Comparison of ENCODE assay signal across 13 cellular contexts in genomic region chr19:16262618-16263017, GRCh38.
DNase-seq lines count a peak whose midpoint lies in the region; ATAC-seq and TF ChIP-seq lines count a peak whose summit lies in the region.
"Had no signal": no experiment of that assay in that cellular context is flagged by ENCODE, and none has a peak within 500 bp of the region (broad histone marks: within the 10 kb centered on the region; RNA-seq: fewer than 3 reads in every experiment).

No MANE protein-coding gene starts in this region.

- H3K4me3 Mint-ChIP-seq in CD4-positive, alpha-beta memory T cell = peak overlapping the region; percentile 73 to 86 (median 80)
- H3K4me3 Mint-ChIP-seq in mesothelial cell of epicardium = no peak overlapping the region
- H3K4me3 Mint-ChIP-seq: neural progenitor cell; stimulated activated naive CD8-positive, alpha-beta T cell treated with anti-CD3 and anti-CD28 coated beads, Interleukin-15, Interleukin-2, amounts not matched to agents 100 ng/mL and 50 ng/mL, for 24 hours had no signal

- no peaks in the 10 kb centered on the region for H4K20me1 ChIP-seq in smooth muscle cell (ENCODE audit: low read depth)

- DNase-seq in CD4-positive, alpha-beta memory T cell = no peak
- DNase-seq in amniotic epithelial cell (ENCODE audit: low read depth) (peak; percentile 97), mesothelial cell of epicardium (ENCODE audit: low spot score in 2 of 2, unreplicated experiment in 2 of 2) (peak in 1 of 2 experiments; percentile 48), smooth muscle cell (lab: John Stamatoyannopoulos, UW; ENCODE audit: unreplicated experiment) (no peak)
- DNase-seq in stimulated activated CD4-positive, alpha-beta T cell treated with anti-CD3 and anti-CD28 coated beads, Interleukin-2, amount 100 ng/mL, for 48 hours = no peak
- DNase-seq: activated CD8-positive, alpha-beta memory T cell treated with anti-CD3 and anti-CD28 coated beads, Interleukin-2, amount 50 U/mL, for 48 hours; EL; NCI-H1048 had no signal

- H3K4me2 ChIP-seq in smooth muscle cell = no peak overlapping the region
- H3K4me2 ChIP-seq: neural progenitor cell had no signal

- H3K27ac Mint-ChIP-seq in CD4-positive, alpha-beta memory T cell = peak overlapping the region; percentile 66 to 92 (median 85)
- H3K27ac Mint-ChIP-seq in mesothelial cell of epicardium = peak overlapping the region; percentile 97
- H3K27ac Mint-ChIP-seq: neural progenitor cell; stimulated activated naive CD8-positive, alpha-beta T cell treated with anti-CD3 and anti-CD28 coated beads, Interleukin-15, Interleukin-2, amounts not matched to agents 100 ng/mL and 50 ng/mL, for 24 hours had no signal

- H3K36me3 Mint-ChIP-seq in CD4-positive, alpha-beta memory T cell = no peaks in the 10 kb centered on the region
- no peaks in the 10 kb centered on the region for H3K36me3 Mint-ChIP-seq in mesothelial cell of epicardium
- H3K36me3 Mint-ChIP-seq: neural progenitor cell had no signal

- H3K36me3 ChIP-seq in CD4-positive, alpha-beta memory T cell (ENCODE audit: insufficient read depth, low read length) = no peaks in the 10 kb centered on the region
- H3K36me3 ChIP-seq in HUES48 (ENCODE audit: control insufficient read depth, insufficient read depth, low read length) (no peaks in the 10 kb centered on the region), smooth muscle cell (ENCODE audit: low read depth) (no peaks in the 10 kb centered on the region)
- H3K36me3 ChIP-seq: neural progenitor cell had no signal

- CTCF ChIA-PET in CD4-positive, alpha-beta memory T cell (lab: Charles Lee; ENCODE audit: partially characterized antibody) = interaction anchor here (0.6 to 3.6 kb wide), 4 partner anchors 15 to 124 kb away, joined by 4 to 20 read pairs (median 10); no protein-coding TSS in a partner anchor

- no peak overlapping the region for H3K27ac ChIP-seq in CD4-positive, alpha-beta memory T cell (ENCODE audit: low read depth, low read length)
- H3K27ac ChIP-seq in HUES48 (ENCODE audit: low read depth, low read length) (peak overlapping the region; percentile 18), smooth muscle cell (ENCODE audit: low read depth) (no peak overlapping the region)
- H3K27ac ChIP-seq: neural progenitor cell had no signal

- no peak overlapping the region for H3K4me3 ChIP-seq in CD4-positive, alpha-beta memory T cell (ENCODE audit: low read length in 2 of 2)
- H3K4me3 ChIP-seq in HUES48 (ENCODE audit: low read depth, low read length) (no peak overlapping the region), smooth muscle cell (no peak overlapping the region)
- H3K4me3 ChIP-seq: neural progenitor cell had no signal

- ATAC-seq in HG03565 (IDR thresholded peaks at IDR 0.05; ENCODE audit: unreplicated experiment) (no peak), GM21447 (IDR thresholded peaks at IDR 0.05; ENCODE audit: unreplicated experiment) (no peak)

- no peaks in the 10 kb centered on the region for H3K27me3 ChIP-seq in CD4-positive, alpha-beta memory T cell (ENCODE audit: insufficient read depth, low read length)
- H3K27me3 ChIP-seq in HUES48 (ENCODE audit: control insufficient read depth, insufficient read depth, low read length) (no peaks in the 10 kb centered on the region), smooth muscle cell (ENCODE audit: low read depth) (no peaks in the 10 kb centered on the region)
- H3K27me3 ChIP-seq: neural progenitor cell had no signal

- WGBS in smooth muscle cell (ENCODE audit: low lambda C conversion rate) = 58% methylated on average over 8 of the region's 8 CpGs

- no peak overlapping the region for H3K9ac ChIP-seq in HUES48 (ENCODE audit: low read depth, low read length)
- H3K9ac ChIP-seq in smooth muscle cell (ENCODE audit: low read depth) = no peak overlapping the region
- H3K9ac ChIP-seq: neural progenitor cell had no signal

- peaks cover 38 to 84% (median 57%) of the 10 kb centered on the region in 4 donors for H3K4me1 Mint-ChIP-seq in CD4-positive, alpha-beta memory T cell
- peaks cover 19% of the 10 kb centered on the region for H3K4me1 Mint-ChIP-seq in mesothelial cell of epicardium
- H3K4me1 Mint-ChIP-seq: neural progenitor cell had no signal

- intact Hi-C loops in CD4-positive, alpha-beta memory T cell (cut with micrococcal nuclease) = no loop called here

- H3K27me3 Mint-ChIP-seq in CD4-positive, alpha-beta memory T cell = no peaks in the 10 kb centered on the region
- H3K27me3 Mint-ChIP-seq in mesothelial cell of epicardium (ENCODE audit: low read depth) = no peaks in the 10 kb centered on the region

- TF ChIP-seq CTCF in mesothelial cell of epicardium (IDR thresholded peaks at IDR 0.05; ENCODE audit: unreplicated experiment) (no peak), smooth muscle cell (IDR thresholded peaks at IDR 0.05; ENCODE audit: borderline replicate concordance, insufficient read depth, poor library complexity, severe bottlenecking) (no peak)

- H3K9me3 ChIP-seq in CD4-positive, alpha-beta memory T cell (ENCODE audit: control insufficient read depth in 1 of 2, low read length in 2 of 2) = no peaks in the 10 kb centered on the region
- H3K9me3 ChIP-seq in HUES48 (ENCODE audit: control insufficient read depth, insufficient read depth, low read length) = no peaks in the 10 kb centered on the region
- H3K9me3 ChIP-seq in smooth muscle cell (replicated peaks; ENCODE audit: low read depth) = no peaks in the 10 kb centered on the region

- H3K79me2 ChIP-seq in smooth muscle cell (ENCODE audit: low read depth) = no peaks in the 10 kb centered on the region

- peaks cover 0 to 3% (median 0%) of the 10 kb centered on the region in 8 donors for H3K9me3 Mint-ChIP-seq in CD4-positive, alpha-beta memory T cell
- no peaks in the 10 kb centered on the region for H3K9me3 Mint-ChIP-seq in mesothelial cell of epicardium
- H3K9me3 Mint-ChIP-seq: neural progenitor cell; stimulated activated naive CD8-positive, alpha-beta T cell treated with anti-CD3 and anti-CD28 coated beads, Interleukin-15, Interleukin-2, amounts not matched to agents 100 ng/mL and 50 ng/mL, for 24 hours had no signal

- no peaks in the 10 kb centered on the region for H3F3A ChIP-seq in smooth muscle cell (ENCODE audit: low read depth)

- H2AFZ ChIP-seq in smooth muscle cell (ENCODE audit: low read depth) = no peak overlapping the region

- POLR2A ChIA-PET in CD4-positive, alpha-beta memory T cell (lab: Charles Lee; ENCODE audit: partially characterized antibody) = interaction anchor here (0.5 to 17.7 kb wide), 8 partner anchors 22 to 120 kb away, joined by 3 to 342 read pairs (median 8); partner anchors contain the start of gene KLF2

- H3K4me1 ChIP-seq in CD4-positive, alpha-beta memory T cell (ENCODE audit: insufficient read depth, low read length) = peaks cover 77% of the 10 kb centered on the region
- H3K4me1 ChIP-seq in HUES48 (ENCODE audit: control insufficient read depth, insufficient read depth, low read length) (no peaks in the 10 kb centered on the region), smooth muscle cell (ENCODE audit: low read depth) (no peaks in the 10 kb centered on the region)
- H3K4me1 ChIP-seq: neural progenitor cell had no signal
